In the genomic region with DNA sequence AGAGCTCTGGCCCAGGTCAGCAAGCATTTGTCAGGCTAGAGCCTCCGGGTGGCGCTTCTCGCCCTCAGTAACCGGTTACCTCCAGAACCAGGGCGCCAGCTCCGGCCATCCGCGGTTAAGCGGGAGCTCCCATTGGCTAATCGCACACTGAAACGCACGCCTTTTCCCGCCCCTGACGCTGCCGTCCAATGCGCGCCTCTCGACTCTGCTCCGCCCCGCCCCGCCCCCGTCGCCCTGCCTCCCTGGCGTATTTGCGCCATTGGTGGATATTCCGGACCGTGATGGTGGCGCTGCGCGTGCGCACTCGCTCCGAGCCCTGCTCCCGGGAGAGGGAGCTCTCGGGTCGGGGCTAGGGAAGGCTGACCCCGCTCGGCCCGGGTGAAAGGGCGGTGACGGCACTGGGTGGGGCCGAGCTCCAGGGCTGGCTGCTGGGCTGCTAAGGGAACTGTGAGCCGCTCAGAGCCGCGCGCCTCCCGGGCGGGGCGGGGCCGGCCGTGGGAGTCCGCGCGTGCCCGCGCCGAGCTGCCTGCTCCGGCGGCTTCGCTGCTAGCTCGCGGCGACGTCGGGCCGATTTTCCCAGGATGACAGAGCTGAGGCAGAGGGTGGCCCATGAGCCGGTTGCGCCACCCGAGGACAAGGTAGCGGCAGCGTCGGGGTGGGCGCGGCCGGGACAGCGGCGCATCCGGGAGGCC, we compare ENCODE assay signal across 8 cellular contexts. TPM values are rescaled to one million over a fixed set of nuclear protein-coding genes. Genes with fewer than 3 reads are reported as not detected.
DNase-seq lines count a peak whose midpoint lies in the region; ATAC-seq and TF ChIP-seq lines count a peak whose summit lies in the region.

TSS of gene CDS2 (plus strand) at position 497 of the 692 bp plus-strand sequence. CDS start at position 582, 85 bp downstream.

- peak; percentile 47 to 78 (median 69) for TF ChIP-seq CTCF in ascending aorta (IDR thresholded peaks at IDR 0.05)
- peak; percentile 57 to 65 (median 62) for TF ChIP-seq CTCF in uterus (IDR thresholded peaks at IDR 0.05)

- H3K36me3 ChIP-seq in ascending aorta: peaks cover 0 to 6% of the 10 kb centered on the region in 2 donors
- H3K36me3 ChIP-seq in uterus: no peaks in the 10 kb centered on the region

- intact Hi-C loops in ascending aorta (cut with DNase I): loop anchor here (1.0 kb wide), 2 partner anchors 56 to 66 kb away; no protein-coding TSS in a partner anchor
- intact Hi-C loops in right cardiac atrium (cut with DNase I): loop anchor here (2.0 to 5.0 kb wide), 3 partner anchors 46 to 66 kb away; no protein-coding TSS in a partner anchor
- intact Hi-C loops in uterus (cut with DNase I; ENCODE audit: low total_unique reads): loop anchor here (5.0 kb wide), 1 partner anchor 66 kb away; no protein-coding TSS in a partner anchor

- H3K4me3 ChIP-seq in ascending aorta: peak within 1 kb of the TSS; percentile 85 to 91
- H3K4me3 ChIP-seq in right cardiac atrium (ENCODE audit: low read length): peak within 1 kb of the TSS; percentile 80
- peak within 1 kb of the TSS; percentile 50 to 80 for H3K4me3 ChIP-seq in uterus

- H3K27me3 ChIP-seq in ascending aorta (no peaks in the 10 kb centered on the region), right cardiac atrium (ENCODE audit: control insufficient read depth, insufficient read depth) (no peaks in the 10 kb centered on the region), uterus (no peaks in the 10 kb centered on the region)

- H3K27ac Mint-ChIP-seq in T-helper 2 cell treated with Interferon-gamma antibody and Interleukin-4, amounts not matched to agents 5 μg/mL and 100 μg/mL, for 36 hours: peak within 1 kb of the TSS; percentile 98

- peak; percentile 57 for TF ChIP-seq POLR2A in GM18505 (IDR thresholded peaks at IDR 0.05; ENCODE audit: borderline replicate concordance, extremely low read depth, insufficient read depth, insufficient read length)
- TF ChIP-seq POLR2A in uterus (IDR thresholded peaks at IDR 0.05): peak; percentile 70 to 79

- H3K27ac ChIP-seq in ascending aorta: peak within 1 kb of the TSS; percentile 98 to 99
- peak within 1 kb of the TSS; percentile 90 for H3K27ac ChIP-seq in right cardiac atrium (ENCODE audit: low read length)
- H3K27ac ChIP-seq in uterus: peak within 1 kb of the TSS; percentile 87 to 91

- peaks cover 7% of the 10 kb centered on the region for H3K36me3 Mint-ChIP-seq in T-helper 2 cell treated with Interferon-gamma antibody and Interleukin-4, amounts not matched to agents 5 μg/mL and 100 μg/mL, for 36 hours (ENCODE audit: low read depth)

- H3K4me1 Mint-ChIP-seq in T-helper 2 cell treated with Interferon-gamma antibody and Interleukin-4, amounts not matched to agents 5 μg/mL and 100 μg/mL, for 36 hours (ENCODE audit: low read depth): peaks cover 36% of the 10 kb centered on the region

- ATAC-seq in GM18505 (IDR thresholded peaks at IDR 0.05; ENCODE audit: unreplicated experiment): peak; percentile 89
- ATAC-seq in HG02973 (IDR thresholded peaks at IDR 0.05; ENCODE audit: unreplicated experiment): peak; percentile 81
- ATAC-seq in right cardiac atrium: peak; percentile 98

- WGBS in right cardiac atrium: under 1% methylated on average over 78 of the region's 78 CpGs

- DNase-seq in NCI-H1930 (lab: John Stamatoyannopoulos, UW): peak; percentile 98 to 99
- peak; percentile 99 for DNase-seq in T-helper 2 cell treated with Interferon-gamma antibody and Interleukin-4, amounts not matched to agents 5 μg/mL and 100 μg/mL, for 36 hours (ENCODE audit: low spot score)
- peak; percentile 98 to 100 for DNase-seq in ascending aorta (ENCODE audit: low spot score in 2 of 2)
- DNase-seq in right cardiac atrium: peak; percentile 100
- peak; percentile 96 for DNase-seq in pulmonary artery endothelial cell (ENCODE audit: low read depth, low spot score)
- peak; percentile 100 for DNase-seq in uterus

- H3K4me3 Mint-ChIP-seq in T-helper 2 cell treated with Interferon-gamma antibody and Interleukin-4, amounts not matched to agents 5 μg/mL and 100 μg/mL, for 36 hours: peak within 1 kb of the TSS; percentile 97

- no peaks in the 10 kb centered on the region for H3K9me3 Mint-ChIP-seq in T-helper 2 cell treated with Interferon-gamma antibody and Interleukin-4, amounts not matched to agents 5 μg/mL and 100 μg/mL, for 36 hours

- H3K4me1 ChIP-seq in ascending aorta (peaks cover 2 to 30% of the 10 kb centered on the region in 2 donors), right cardiac atrium (ENCODE audit: control insufficient read depth, insufficient read depth, low read length) (peaks cover 2% of the 10 kb centered on the region), uterus (peaks cover 4% of the 10 kb centered on the region in 2 donors)

- no peaks in the 10 kb centered on the region for H3K27me3 Mint-ChIP-seq in T-helper 2 cell treated with Interferon-gamma antibody and Interleukin-4, amounts not matched to agents 5 μg/mL and 100 μg/mL, for 36 hours (ENCODE audit: low read depth)

- H3K9me3 ChIP-seq in ascending aorta (no peaks in the 10 kb centered on the region), right cardiac atrium (ENCODE audit: control insufficient read depth, low read length) (no peaks in the 10 kb centered on the region), uterus (no peaks in the 10 kb centered on the region)

RNA-seq across cellular contexts. Expression of gene CDS2, which starts in this region (rescaled TPM):
- total RNA-seq in ascending aorta: 41.4 TPM
- 10 to 100 TPM; 79.4 to 98.6 (median 88.2) TPM for total RNA-seq in right cardiac atrium
- 29.1 TPM for polyA plus RNA-seq in right cardiac atrium
- total RNA-seq in pulmonary artery endothelial cell: 34.2 and 58.8 TPM in 2 replicates
- total RNA-seq in uterus: 10 to 100 TPM; 22.5 to 66.6 (median 41.7) TPM

Comparison
In these comparisons a context has a peak if more than half of its experiments do, and no peak if none do; other contexts are left out.
1. Peak in every context shown above with its lines: DNase-seq, ATAC-seq, H3K4me3 ChIP-seq and H3K27ac ChIP-seq.